In the genomic region with DNA sequence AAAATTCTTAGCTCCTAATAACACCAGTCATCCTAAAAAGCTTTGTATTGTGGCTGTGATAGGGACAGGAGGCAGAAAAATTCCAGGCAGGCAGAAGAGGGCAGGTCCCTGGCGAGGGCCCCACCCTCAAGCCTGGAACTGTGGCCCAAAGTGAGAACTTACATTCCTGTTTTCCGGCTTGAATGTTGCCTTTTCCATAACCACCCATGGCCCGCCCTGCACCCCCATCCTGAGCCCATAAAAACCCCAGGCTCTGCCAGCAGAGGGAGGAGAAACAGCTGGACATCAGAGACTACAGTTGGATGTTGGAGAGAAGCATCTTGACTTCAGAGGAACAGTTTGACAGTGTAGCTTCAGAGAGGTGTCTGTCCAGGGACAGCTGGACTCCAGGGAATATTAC, we compare ENCODE assay signal across 21 cellular contexts. TPM values are rescaled to one million over a fixed set of nuclear protein-coding genes. Genes with fewer than 3 reads are reported as not detected.
DNase-seq lines count a peak whose midpoint lies in the region; ATAC-seq and TF ChIP-seq lines count a peak whose summit lies in the region.
"Had no signal": no experiment of that assay in that cellular context is flagged by ENCODE, and none has a peak within 500 bp of the region (broad histone marks: within the 10 kb centered on the region; RNA-seq: fewer than 3 reads in every experiment).

No MANE protein-coding gene starts in this region.

- H2BK120ac ChIP-seq in trophoblast cell (ENCODE audit: insufficient read depth, low read length, poor library complexity) = peak overlapping the region; percentile 48

- CTCF ChIA-PET in HCT116 (lab: Charles Lee) = interaction anchor here (1.3 kb wide), 1 partner anchor 28 kb away, joined by 3 read pairs; no protein-coding TSS in a partner anchor

- H3K79me1 ChIP-seq in trophoblast cell (ENCODE audit: low read length) = peaks cover 41% of the 10 kb centered on the region

- H3K4me2 ChIP-seq in HCT116 (ENCODE audit: low read length) (no peak overlapping the region), trophoblast cell (ENCODE audit: low read length) (no peak overlapping the region)

- H3K27me3 Mint-ChIP-seq in chondrocyte (ENCODE audit: low read depth) = peaks cover 4% of the 10 kb centered on the region
- peaks cover 10 to 14% of the 10 kb centered on the region in 2 donors for H3K27me3 Mint-ChIP-seq in stimulated activated naive B cell treated with anti-CD40 and anti-IgM and Interleukin-4, amounts not matched to agents 10 μg/mL and 1 μg/mL and 100 μg/mL, for 72 hours

- H4K20me1 ChIP-seq in HCT116 (ENCODE audit: insufficient read depth) = no peaks in the 10 kb centered on the region

- H3K9me3 ChIP-seq in HCT116 (ENCODE audit: control insufficient read depth in 1 of 2, insufficient read depth in 1 of 2, low read depth in 1 of 2, low read length in 2 of 2) (no peaks in the 10 kb centered on the region), left ventricle myocardium inferior (replicated peaks) (no peaks in the 10 kb centered on the region), trophoblast cell (ENCODE audit: insufficient read depth, low read depth, low read length) (no peaks in the 10 kb centered on the region)
- H3K9me3 ChIP-seq: SJSA1, thyroid gland had no signal

- H3K4me1 ChIP-seq in HCT116 (ENCODE audit: control insufficient read depth in 1 of 2, insufficient read depth in 2 of 2, low read length in 2 of 2) (peaks cover 0 to 12% of the 10 kb centered on the region in 2 experiments; a peak in 1 of 4 replicates), left ventricle myocardium inferior (peaks cover 46% of the 10 kb centered on the region), trophoblast cell (ENCODE audit: control insufficient read depth in 1 of 2, insufficient read depth in 2 of 2, low read length in 2 of 2) (peaks cover 44 to 62% of the 10 kb centered on the region in 2 experiments)

- H2AFZ ChIP-seq in HCT116 (ENCODE audit: low read depth, low read length, poor library complexity, severe bottlenecking) = no peak overlapping the region
- no peak overlapping the region for H2AFZ ChIP-seq in trophoblast cell (ENCODE audit: insufficient read depth, low read length, poor library complexity)

- no peak overlapping the region for H4K12ac ChIP-seq in trophoblast cell (ENCODE audit: low read depth, low read length)

- intact Hi-C loops in HCT116 (cut with micrococcal nuclease) (no loop called here), left ventricle myocardium inferior (cut with micrococcal nuclease) (loop anchor here (5.0 kb wide), 1 partner anchor 45 kb away; no protein-coding TSS in a partner anchor)

- no peak for TF ChIP-seq RAD21 in HCT116 (IDR thresholded peaks at IDR 0.05; ENCODE audit: low read depth)

- H4K91ac ChIP-seq in trophoblast cell (ENCODE audit: low read depth, low read length) = peak overlapping the region; percentile 66

- peaks cover 21% of the 10 kb centered on the region for H3K4me1 Mint-ChIP-seq in chondrocyte (ENCODE audit: low read depth)
- no peaks in the 10 kb centered on the region for H3K4me1 Mint-ChIP-seq in stimulated activated naive B cell treated with anti-CD40 and anti-IgM and Interleukin-4, amounts not matched to agents 10 μg/mL and 1 μg/mL and 100 μg/mL, for 72 hours
- H3K4me1 Mint-ChIP-seq: stimulated activated memory B cell treated with anti-CD40 and anti-IgM and Interleukin-4, amounts not matched to agents 10 μg/mL and 1 μg/mL and 100 μg/mL, for 72 hours had no signal

- no peak overlapping the region for H3K27ac ChIP-seq in HCT116 (ENCODE audit: low read depth, low read length)
- H3K27ac ChIP-seq in left ventricle myocardium inferior (replicated peaks) = peak overlapping the region; percentile 70
- H3K27ac ChIP-seq in trophoblast cell (ENCODE audit: low read depth, low read length) = peak overlapping the region; percentile 51
- H3K27ac ChIP-seq: SJSA1, VCaP had no signal

- ATAC-seq in HCT116 = peak; percentile 47; the same call in 1 of the 2 replicates
- ATAC-seq in stimulated activated naive B cell treated with anti-CD40 and anti-IgM and Interleukin-4, amounts not matched to agents 10 μg/mL and 1 μg/mL and 100 μg/mL, for 72 hours (replicated peaks) = no peak
- ATAC-seq: activated T-cell treated with anti-CD3 and anti-CD28 coated beads, Interleukin-2, amount 50 U/mL, for 4 hours; PC-3; stimulated activated memory B cell treated with anti-CD40 and anti-IgM and Interleukin-4, amounts not matched to agents 10 μg/mL and 1 μg/mL and 100 μg/mL, for 72 hours; T-helper 17 cell had no signal

- H3K27me3 ChIP-seq in HCT116 (ENCODE audit: insufficient read depth, low read length) (peaks cover 4% of the 10 kb centered on the region; the same call in 1 of the 2 replicates), left ventricle myocardium inferior (ENCODE audit: low read depth) (peaks cover 16% of the 10 kb centered on the region), trophoblast cell (ENCODE audit: insufficient read depth, low read length) (no peaks in the 10 kb centered on the region)
- H3K27me3 ChIP-seq: SJSA1, thyroid gland had no signal

- no peak for TF ChIP-seq POLR2A in HCT116 (IDR thresholded peaks at IDR 0.05; ENCODE audit: borderline replicate concordance, extremely low read depth, insufficient read depth, insufficient read length)

- H2AK5ac ChIP-seq in trophoblast cell (ENCODE audit: low read length) = peak overlapping the region; percentile 13

- no peaks in the 10 kb centered on the region for H3K79me2 ChIP-seq in HCT116 (ENCODE audit: insufficient read depth, low read length)
- H3K79me2 ChIP-seq in trophoblast cell (ENCODE audit: control insufficient read depth, insufficient read depth, low read length, poor library complexity) = peaks cover 6% of the 10 kb centered on the region

- no peak overlapping the region for H3K27ac Mint-ChIP-seq in chondrocyte (ENCODE audit: unreplicated experiment)
- no peak overlapping the region for H3K27ac Mint-ChIP-seq in stimulated activated naive B cell treated with anti-CD40 and anti-IgM and Interleukin-4, amounts not matched to agents 10 μg/mL and 1 μg/mL and 100 μg/mL, for 72 hours
- H3K27ac Mint-ChIP-seq: stimulated activated memory B cell treated with anti-CD40 and anti-IgM and Interleukin-4, amounts not matched to agents 10 μg/mL and 1 μg/mL and 100 μg/mL, for 72 hours; T-helper 17 cell had no signal

- RAD21 ChIA-PET in HCT116 (lab: Charles Lee; ENCODE audit: low non-redundant PET in 1 of 2, low total read pairs in 2 of 2, uncharacterized antibody in 2 of 2, unreplicated experiment in 2 of 2) = no interaction called here

- H3K18ac ChIP-seq in trophoblast cell (ENCODE audit: low read length) = no peak overlapping the region

- H3K9ac ChIP-seq in HCT116 (ENCODE audit: low read length) (no peak overlapping the region), trophoblast cell (ENCODE audit: low read length) (no peak overlapping the region)

- H3K9me3 Mint-ChIP-seq in chondrocyte (ENCODE audit: low read depth) = no peaks in the 10 kb centered on the region
- H3K9me3 Mint-ChIP-seq in stimulated activated naive B cell treated with anti-CD40 and anti-IgM and Interleukin-4, amounts not matched to agents 10 μg/mL and 1 μg/mL and 100 μg/mL, for 72 hours = no peaks in the 10 kb centered on the region
- H3K9me3 Mint-ChIP-seq: activated T-cell treated with anti-CD3 and anti-CD28 coated beads, Interleukin-2, amount 50 U/mL, for 4 hours; stimulated activated memory B cell treated with anti-CD40 and anti-IgM and Interleukin-4, amounts not matched to agents 10 μg/mL and 1 μg/mL and 100 μg/mL, for 72 hours had no signal

- H3K36me3 Mint-ChIP-seq in chondrocyte (ENCODE audit: low read depth) = no peaks in the 10 kb centered on the region
- H3K36me3 Mint-ChIP-seq in stimulated activated naive B cell treated with anti-CD40 and anti-IgM and Interleukin-4, amounts not matched to agents 10 μg/mL and 1 μg/mL and 100 μg/mL, for 72 hours = no peaks in the 10 kb centered on the region
- H3K36me3 Mint-ChIP-seq: stimulated activated memory B cell treated with anti-CD40 and anti-IgM and Interleukin-4, amounts not matched to agents 10 μg/mL and 1 μg/mL and 100 μg/mL, for 72 hours had no signal

- no peak overlapping the region for H3K4me3 Mint-ChIP-seq in chondrocyte (ENCODE audit: unreplicated experiment)
- H3K4me3 Mint-ChIP-seq in stimulated activated naive B cell treated with anti-CD40 and anti-IgM and Interleukin-4, amounts not matched to agents 10 μg/mL and 1 μg/mL and 100 μg/mL, for 72 hours = no peak overlapping the region
- H3K4me3 Mint-ChIP-seq: activated T-cell treated with anti-CD3 and anti-CD28 coated beads, Interleukin-2, amount 50 U/mL, for 4 hours; stimulated activated memory B cell treated with anti-CD40 and anti-IgM and Interleukin-4, amounts not matched to agents 10 μg/mL and 1 μg/mL and 100 μg/mL, for 72 hours; T-helper 17 cell had no signal

- no peaks in the 10 kb centered on the region for H3K9me2 ChIP-seq in HCT116 (ENCODE audit: insufficient read depth)

- POLR2A ChIA-PET in HCT116 (lab: Charles Lee) = no interaction called here

- no peak overlapping the region for H3K23ac ChIP-seq in trophoblast cell (ENCODE audit: low read length)

- H3K4me3 ChIP-seq in HCT116 (replicated peaks in 1 of 2; ENCODE audit: low read depth in 1 of 2, low read length in 2 of 2) (no peak overlapping the region), left ventricle myocardium inferior (no peak overlapping the region), trophoblast cell (ENCODE audit: low read depth, low read length) (no peak overlapping the region)
- H3K4me3 ChIP-seq: SJSA1, thyroid gland had no signal

- peak overlapping the region; percentile 56 for H2BK12ac ChIP-seq in trophoblast cell (ENCODE audit: low read length)

- TF ChIP-seq CTCF in HCT116 (IDR thresholded peaks at IDR 0.05 in 2 of 3, conservative IDR thresholded peaks at IDR 0.05 in 1 of 3; ENCODE audit: borderline replicate concordance in 1 of 3, insufficient read depth in 1 of 3, low read depth in 2 of 3, low read length in 2 of 3) (peak in 1 of 3 experiments; percentile 11; a peak in 1 of 6 replicates), chondrocyte (IDR thresholded peaks at IDR 0.05) (peak; percentile 53), left ventricle myocardium inferior (IDR thresholded peaks at IDR 0.05; ENCODE audit: borderline replicate concordance) (no peak)

- DNase-seq in HCT116 (ENCODE audit: low read depth, low spot score) (no peak), chondrocyte (ENCODE audit: low spot score) (no peak), left ventricle myocardium inferior (peak; percentile 27), trophoblast cell (no peak), DMS79 (lab: John Stamatoyannopoulos, UW) (no peak), G401 (ENCODE audit: low spot score) (no peak)
- DNase-seq in stimulated activated naive B cell treated with anti-CD40 and anti-IgM and Interleukin-4, amounts not matched to agents 10 μg/mL and 1 μg/mL and 100 μg/mL, for 72 hours = no peak
- DNase-seq: activated naive CD4-positive, alpha-beta T cell treated with anti-CD3 and anti-CD28 coated beads, Interleukin-2, amount 50 U/mL, for 16 hours; activated T-cell treated with anti-CD3 and anti-CD28 coated beads, Interleukin-2, amount 50 U/mL, for 4 hours; cerebellar nuclear complex; COR-L47; NCI-H1436 treated with DMSO at 0.1 percent for 48 hours; NCI-H2171 treated with DMSO at 0.1 percent for 48 hours; NCI-H748 treated with DMSO at 0.1 percent for 48 hours; nucleus accumbens; T-helper 17 cell; thyroid gland had no signal

- no peak overlapping the region for H2BK5ac ChIP-seq in trophoblast cell (ENCODE audit: low read depth, low read length, poor library complexity)

- peak overlapping the region; percentile 39 for H3K14ac ChIP-seq in trophoblast cell (ENCODE audit: low read length)

- H3K4ac ChIP-seq in trophoblast cell (ENCODE audit: low read depth, low read length) = no peak overlapping the region

- BruUV-seq in HCT116 (replicated peaks; lab: Mats Ljungman, UMichigan) = no TSS peak

- H4K8ac ChIP-seq in trophoblast cell (ENCODE audit: low read depth, low read length) = peak overlapping the region; percentile 30

- H3K36me3 ChIP-seq in HCT116 (ENCODE audit: control insufficient read depth in 1 of 2, insufficient read depth in 2 of 2, low read length in 2 of 2) (no peaks in the 10 kb centered on the region), left ventricle myocardium inferior (no peaks in the 10 kb centered on the region), trophoblast cell (ENCODE audit: control insufficient read depth in 1 of 2, insufficient read depth in 2 of 2, low read length in 2 of 2) (peaks cover 33 to 38% of the 10 kb centered on the region in 2 experiments)
- H3K36me3 ChIP-seq: SJSA1, thyroid gland had no signal

- in situ Hi-C loops in G401 (cut with HindIII; ENCODE audit: low sequenced_read_pairs) = no loop called here

- WGBS in trophoblast cell (ENCODE audit: extremely low coverage, insufficient coverage, insufficient read length) = no CpG with 5 or more reads among the region's 3 CpGs

RNA-seq across cellular contexts. Expression of gene SLCO2A1, which starts 37.3 kb away (rescaled TPM):
- 0.52 TPM for total RNA-seq in HCT116 (2021; ENCODE audit: unreplicated experiment)
- polyA plus RNA-seq in HCT116 (2012) = 0.36 and 0.48 TPM in 2 replicates
- 0.46 to 1.0 TPM (median 0.82 TPM) in 3 replicates for total RNA-seq in chondrocyte
- 18.0 TPM for total RNA-seq in left ventricle myocardium inferior
- polyA plus RNA-seq in trophoblast cell (2013) = 416 and 421 TPM in 2 replicates
- total RNA-seq in G401 (2014; rRNA removed; shearing (Covaris generic)) = not detected in 2 replicates
- total RNA-seq: PC-3 had no signal
